9 cellular contexts compared by ENCODE assay signal in the genomic region with DNA sequence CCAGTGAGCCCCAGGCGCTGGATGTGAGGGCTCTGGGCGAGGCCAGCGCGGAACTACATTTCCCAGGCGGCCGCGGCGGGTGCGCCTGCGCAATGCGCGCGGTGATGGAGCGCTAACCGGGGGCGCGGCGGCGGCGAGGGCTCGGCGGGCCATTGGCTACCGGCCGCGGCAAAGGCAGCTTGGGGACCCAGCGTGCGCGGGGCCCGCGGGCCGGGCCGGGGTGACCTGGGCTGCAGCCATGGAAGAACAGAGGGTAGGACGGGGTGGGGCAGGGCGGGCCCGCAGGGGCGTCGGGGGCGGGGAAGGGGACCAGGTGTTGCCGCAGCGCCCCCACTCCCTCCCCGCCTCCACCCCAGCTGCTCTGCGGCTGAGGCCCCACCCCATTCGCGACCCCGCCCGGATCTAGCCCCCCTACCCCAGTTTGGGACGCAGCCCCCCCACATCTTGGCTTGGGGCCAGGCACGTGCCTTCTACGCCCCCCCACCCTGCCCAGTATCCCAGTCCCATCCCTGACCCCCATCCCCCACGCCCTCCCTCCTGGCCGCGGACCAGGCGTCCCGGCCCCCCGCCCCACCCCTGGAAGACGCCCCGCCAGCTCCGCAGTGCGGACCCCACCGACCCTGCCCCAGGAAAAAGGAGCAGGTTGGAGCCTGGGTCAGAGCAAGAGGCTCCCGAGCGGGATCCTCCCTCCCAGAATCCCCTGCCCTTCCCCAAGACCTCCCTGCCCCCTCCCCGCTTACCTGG. TPM values are rescaled to one million over a fixed set of nuclear protein-coding genes. Genes with fewer than 3 reads are reported as not detected.
DNase-seq lines count a peak whose midpoint lies in the region; ATAC-seq and TF ChIP-seq lines count a peak whose summit lies in the region.
"Had no signal": no experiment of that assay in that cellular context is flagged by ENCODE, and none has a peak within 500 bp of the region (broad histone marks: within the 10 kb centered on the region; RNA-seq: fewer than 3 reads in every experiment).

A gene (plus strand): TSS at position 90 of the 744 bp plus-strand sequence. CDS start 149 bp downstream, at position 239.

- peaks cover 5% of the 10 kb centered on the region for H3K36me3 Mint-ChIP-seq in activated CD4-positive, alpha-beta T cell treated with anti-CD3 and anti-CD28 coated beads, Interleukin-2, amount 10 ng/mL, durations not matched to agents 7 days and 5 days (ENCODE audit: low read depth)
- peaks cover 7% of the 10 kb centered on the region for H3K36me3 Mint-ChIP-seq in effector memory CD8-positive, alpha-beta T cell (ENCODE audit: insufficient read depth)

- H3K9me2 ChIP-seq in neural cell (ENCODE audit: insufficient read depth, low read length), result no peaks in the 10 kb centered on the region

- DNase-seq in NCI-H187 (lab: John Stamatoyannopoulos, UW) (peak; percentile 22 to 33), NCI-H187 treated with DMSO at 0.1 percent for 48 hours (lab: John Stamatoyannopoulos, UW) (no peak), NCI-H2196 (lab: John Stamatoyannopoulos, UW; ENCODE audit: unreplicated experiment) (peak; percentile 79), upper lobe of right lung (no peak)
- peak; percentile 76 for DNase-seq in activated CD4-positive, alpha-beta T cell treated with anti-CD3 and anti-CD28 coated beads, Interleukin-2, amount 10 ng/mL, durations not matched to agents 7 days and 5 days
- DNase-seq in effector memory CD8-positive, alpha-beta T cell, result peak; percentile 40 to 63 (median 50)

- no peaks in the 10 kb centered on the region for H3F3A ChIP-seq in neural cell (ENCODE audit: insufficient read depth, low read length, poor library complexity, severe bottlenecking)

- H3K27me3 Mint-ChIP-seq in activated CD4-positive, alpha-beta T cell treated with anti-CD3 and anti-CD28 coated beads, Interleukin-2, amount 10 ng/mL, durations not matched to agents 7 days and 5 days, result no peaks in the 10 kb centered on the region
- peaks cover 0 to 23% of the 10 kb centered on the region in 2 donors for H3K27me3 Mint-ChIP-seq in effector memory CD8-positive, alpha-beta T cell

- POLR2A ChIA-PET in activated CD4-positive, alpha-beta T cell treated with anti-CD3 and anti-CD28 coated beads, Interleukin-2, amount 10 ng/mL, durations not matched to agents 7 days and 5 days (lab: Charles Lee), result interaction anchor here (0.7 kb wide), 1 partner anchor 213 kb away, joined by 3 read pairs; no protein-coding TSS in a partner anchor

- peaks cover 41% of the 10 kb centered on the region for H3K4me1 Mint-ChIP-seq in activated CD4-positive, alpha-beta T cell treated with anti-CD3 and anti-CD28 coated beads, Interleukin-2, amount 10 ng/mL, durations not matched to agents 7 days and 5 days
- H3K4me1 Mint-ChIP-seq in effector memory CD8-positive, alpha-beta T cell (ENCODE audit: low read depth in 2 of 2), result peaks cover 11 to 27% of the 10 kb centered on the region in 2 donors

- H3K27me3 ChIP-seq in neural cell (ENCODE audit: insufficient read depth, low read depth, low read length) (no peaks in the 10 kb centered on the region), upper lobe of right lung (peaks cover 14% of the 10 kb centered on the region)

- H3K36me3 ChIP-seq in neural cell (ENCODE audit: insufficient read depth, low read length), result no peaks in the 10 kb centered on the region
- H3K36me3 ChIP-seq in upper lobe of right lung, result no peaks in the 10 kb centered on the region
- H3K36me3 ChIP-seq: heart left ventricle had no signal

- TF ChIP-seq CTCF in neural cell (IDR thresholded peaks at IDR 0.05; ENCODE audit: poor library complexity, severe bottlenecking) (no peak), upper lobe of right lung (IDR thresholded peaks at IDR 0.05) (no peak)

- H3K9ac ChIP-seq in neural cell (ENCODE audit: low read length), result peak within 1 kb of the TSS; percentile 69

- peak within 1 kb of the TSS; percentile 69 for H2AFZ ChIP-seq in neural cell (ENCODE audit: low read depth, low read length)

- peak within 1 kb of the TSS; percentile 68 for H3K4me3 Mint-ChIP-seq in activated CD4-positive, alpha-beta T cell treated with anti-CD3 and anti-CD28 coated beads, Interleukin-2, amount 10 ng/mL, durations not matched to agents 7 days and 5 days
- H3K4me3 Mint-ChIP-seq in effector memory CD8-positive, alpha-beta T cell, result peak within 1 kb of the TSS; percentile 62 to 80

- no peaks in the 10 kb centered on the region for H4K20me1 ChIP-seq in neural cell (ENCODE audit: insufficient read depth)

- H3K79me2 ChIP-seq in neural cell (replicated peaks; ENCODE audit: insufficient read depth, low read length), result no peaks in the 10 kb centered on the region

- no peaks in the 10 kb centered on the region for H3K9me3 ChIP-seq in neural cell (ENCODE audit: low read length)
- no peaks in the 10 kb centered on the region for H3K9me3 ChIP-seq in upper lobe of right lung
- H3K9me3 ChIP-seq: heart left ventricle had no signal

- peak within 1 kb of the TSS; percentile 7 for H3K4me2 ChIP-seq in neural cell (ENCODE audit: low read length)

- peak; percentile 12 for TF ChIP-seq EP300 in neural cell (conservative IDR thresholded peaks at IDR 0.05; ENCODE audit: poor library complexity, severe bottlenecking)

- H3K4me3 ChIP-seq in neural cell (ENCODE audit: low read length) (peak within 1 kb of the TSS; percentile 69), upper lobe of right lung (no peak within 1 kb of the TSS)

- H3K27ac Mint-ChIP-seq in activated CD4-positive, alpha-beta T cell treated with anti-CD3 and anti-CD28 coated beads, Interleukin-2, amount 10 ng/mL, durations not matched to agents 7 days and 5 days, result peak within 1 kb of the TSS; percentile 82
- H3K27ac Mint-ChIP-seq in effector memory CD8-positive, alpha-beta T cell, result peak within 1 kb of the TSS in 1 of 2 donors; percentile 66

- peak within 1 kb of the TSS; percentile 8 for H3K27ac ChIP-seq in neural cell (ENCODE audit: low read length)
- no peak within 1 kb of the TSS for H3K27ac ChIP-seq in upper lobe of right lung
- H3K27ac ChIP-seq: heart left ventricle had no signal

- H3K4me1 ChIP-seq in upper lobe of right lung, result no peaks in the 10 kb centered on the region

- CTCF ChIA-PET in activated CD4-positive, alpha-beta T cell treated with anti-CD3 and anti-CD28 coated beads, Interleukin-2, amount 10 ng/mL, durations not matched to agents 7 days and 5 days (lab: Charles Lee), result interaction anchor here (2.4 kb wide), 1 partner anchor 9 kb away, joined by 6 read pairs; no protein-coding TSS in a partner anchor

- ATAC-seq in effector memory CD8-positive, alpha-beta T cell (replicated peaks), result peak; percentile 65
- ATAC-seq in upper lobe of right lung (peak; percentile 40), HG03139 (IDR thresholded peaks at IDR 0.05; ENCODE audit: unreplicated experiment) (no peak)

- no peaks in the 10 kb centered on the region for H3K9me3 Mint-ChIP-seq in activated CD4-positive, alpha-beta T cell treated with anti-CD3 and anti-CD28 coated beads, Interleukin-2, amount 10 ng/mL, durations not matched to agents 7 days and 5 days
- no peaks in the 10 kb centered on the region for H3K9me3 Mint-ChIP-seq in effector memory CD8-positive, alpha-beta T cell

- TF ChIP-seq RAD21 in neural cell (conservative IDR thresholded peaks at IDR 0.05), result no peak

- intact Hi-C loops in upper lobe of right lung (cut with DNase I), result no loop called here

TF ChIP-seq in neural cell, 6 proteins besides CTCF, POLR2A, EP300 and RAD21:
- TF ChIP-seq TAF1 (IDR thresholded peaks at IDR 0.05; ENCODE audit: low read depth) (no peak), SMC3 (conservative IDR thresholded peaks at IDR 0.05; ENCODE audit: poor library complexity) (no peak), POLR2AphosphoS5 (IDR thresholded peaks at IDR 0.05) (peak; percentile 64), MXI1 (conservative IDR thresholded peaks at IDR 0.05; ENCODE audit: poor library complexity, severe bottlenecking) (peak; percentile 70), EZH2 (IDR thresholded peaks at IDR 0.05; ENCODE audit: borderline replicate concordance, insufficient read depth, low read length, poor library complexity, severe bottlenecking) (no peak)
- TF ChIP-seq, protein P1, sequence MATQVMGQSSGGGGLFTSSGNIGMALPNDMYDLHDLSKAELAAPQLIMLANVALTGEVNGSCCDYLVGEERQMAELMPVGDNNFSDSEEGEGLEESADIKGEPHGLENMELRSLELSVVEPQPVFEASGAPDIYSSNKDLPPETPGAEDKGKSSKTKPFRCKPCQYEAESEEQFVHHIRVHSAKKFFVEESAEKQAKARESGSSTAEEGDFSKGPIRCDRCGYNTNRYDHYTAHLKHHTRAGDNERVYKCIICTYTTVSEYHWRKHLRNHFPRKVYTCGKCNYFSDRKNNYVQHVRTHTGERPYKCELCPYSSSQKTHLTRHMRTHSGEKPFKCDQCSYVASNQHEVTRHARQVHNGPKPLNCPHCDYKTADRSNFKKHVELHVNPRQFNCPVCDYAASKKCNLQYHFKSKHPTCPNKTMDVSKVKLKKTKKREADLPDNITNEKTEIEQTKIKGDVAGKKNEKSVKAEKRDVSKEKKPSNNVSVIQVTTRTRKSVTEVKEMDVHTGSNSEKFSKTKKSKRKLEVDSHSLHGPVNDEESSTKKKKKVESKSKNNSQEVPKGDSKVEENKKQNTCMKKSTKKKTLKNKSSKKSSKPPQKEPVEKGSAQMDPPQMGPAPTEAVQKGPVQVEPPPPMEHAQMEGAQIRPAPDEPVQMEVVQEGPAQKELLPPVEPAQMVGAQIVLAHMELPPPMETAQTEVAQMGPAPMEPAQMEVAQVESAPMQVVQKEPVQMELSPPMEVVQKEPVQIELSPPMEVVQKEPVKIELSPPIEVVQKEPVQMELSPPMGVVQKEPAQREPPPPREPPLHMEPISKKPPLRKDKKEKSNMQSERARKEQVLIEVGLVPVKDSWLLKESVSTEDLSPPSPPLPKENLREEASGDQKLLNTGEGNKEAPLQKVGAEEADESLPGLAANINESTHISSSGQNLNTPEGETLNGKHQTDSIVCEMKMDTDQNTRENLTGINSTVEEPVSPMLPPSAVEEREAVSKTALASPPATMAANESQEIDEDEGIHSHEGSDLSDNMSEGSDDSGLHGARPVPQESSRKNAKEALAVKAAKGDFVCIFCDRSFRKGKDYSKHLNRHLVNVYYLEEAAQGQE (IDR thresholded peaks at IDR 0.05; ENCODE audit: borderline replicate concordance), result no peak

RNA-seq across cellular contexts. Expression of the gene that starts here (rescaled TPM):
- total RNA-seq in activated CD4-positive, alpha-beta T cell treated with anti-CD3 and anti-CD28 coated beads, Interleukin-2, amount 10 ng/mL, durations not matched to agents 7 days and 5 days, result 10 to 100 TPM; 12.7 to 17.2 TPM
- polyA plus RNA-seq in neural cell, result 114 and 158 TPM in 2 replicates
- 57.9 and 63.3 TPM in 2 replicates for polyA minus RNA-seq in neural cell
- total RNA-seq in upper lobe of right lung, result 1.5 TPM

Comparison
In these comparisons a context has a peak if more than half of its experiments do, and no peak if none do; other contexts are left out.
1. DNase-seq: peak in NCI-H187 (2 of 2), NCI-H2196 (single experiment), activated CD4-positive, alpha-beta T cell treated with anti-CD3 and anti-CD28 coated beads, Interleukin-2, amount 10 ng/mL, durations not matched to agents 7 days and 5 days (single experiment) and effector memory CD8-positive, alpha-beta T cell (3 of 3); none in NCI-H187 treated with DMSO at 0.1 percent for 48 hours (single experiment) and upper lobe of right lung (single experiment).